In genomic region chr1:67735806-67736627, GRCh38 we compare ENCODE assay signal across 8 cellular contexts. TPM values are rescaled to one million over a fixed set of nuclear protein-coding genes. Genes with fewer than 3 reads are reported as not detected.
DNase-seq lines count a peak whose midpoint lies in the region; ATAC-seq and TF ChIP-seq lines count a peak whose summit lies in the region.

No MANE protein-coding gene starts in this region.

- H3K9me3 Mint-ChIP-seq in T-cell (no peaks in the 10 kb centered on the region), MCF 10A (ENCODE audit: unreplicated experiment) (no peaks in the 10 kb centered on the region)

- H3K36me3 Mint-ChIP-seq in T-cell (no peaks in the 10 kb centered on the region), MCF 10A (ENCODE audit: insufficient read depth, unreplicated experiment) (no peaks in the 10 kb centered on the region)

- peaks cover 12 to 26% (median 25%) of the 10 kb centered on the region in 3 donors for H3K4me1 Mint-ChIP-seq in T-cell
- H3K4me1 Mint-ChIP-seq in MCF 10A (ENCODE audit: insufficient read depth, unreplicated experiment): peaks cover 34% of the 10 kb centered on the region

- H3K4me3 ChIP-seq in H7 (ENCODE audit: insufficient read depth, low read depth, low read length): no peak overlapping the region

- ATAC-seq in GM21515 (IDR thresholded peaks at IDR 0.05; ENCODE audit: unreplicated experiment): peak; percentile 98
- peak; percentile 90 to 98 (median 96) for ATAC-seq in T-cell (replicated peaks in 1 of 4)

- H3K4me3 Mint-ChIP-seq in T-cell (peak overlapping the region; percentile 49 to 73 (median 50)), MCF 10A (ENCODE audit: unreplicated experiment) (peak overlapping the region; percentile 64)

- POLR2A ChIA-PET in T-cell (lab: Charles Lee): no interaction called here
- POLR2A ChIA-PET in MCF 10A (lab: Yijun Ruan, JAX): interaction anchor here (0.7 to 7.0 kb wide), 10 partner anchors 9 to 306 kb away, joined by 3 to 65 read pairs (median 4); partner anchors contain the start of genes GADD45A and SERBP1

- CTCF ChIA-PET in T-cell (lab: Charles Lee): no interaction called here
- CTCF ChIA-PET in MCF 10A (lab: Yijun Ruan, JAX): interaction anchor here (0.7 to 3.0 kb wide), 2 partner anchors 13 to 24 kb away, joined by 3 to 12 read pairs; no protein-coding TSS in a partner anchor

- no peaks in the 10 kb centered on the region for H3K27me3 Mint-ChIP-seq in T-cell
- H3K27me3 Mint-ChIP-seq in MCF 10A (ENCODE audit: insufficient read depth, unreplicated experiment): no peaks in the 10 kb centered on the region

- intact Hi-C loops in MCF 10A (cut with micrococcal nuclease): loop anchor here (1.0 kb wide), 1 partner anchor 13 kb away; no protein-coding TSS in a partner anchor

- no peak for TF ChIP-seq CTCF in MCF 10A (IDR thresholded peaks at IDR 0.05; ENCODE audit: unreplicated experiment)

- H3K36me3 ChIP-seq in H7 (replicated peaks; ENCODE audit: control insufficient read depth, insufficient read depth, low read length): no peaks in the 10 kb centered on the region

- peak; percentile 96 for DNase-seq in EL
- peak; percentile 98 for DNase-seq in HT1080 (ENCODE audit: low read depth)
- DNase-seq in T-cell: peak in 31 of 34 experiments; percentile 4 to 53 (median 18)
- peak; percentile 98 for DNase-seq in MCF 10A (ENCODE audit: unreplicated experiment)
- DNase-seq in left kidney (ENCODE audit: low read depth, low spot score): peak; percentile 70
- DNase-seq in stimulated activated CD4-positive, alpha-beta T cell treated with anti-CD3 and anti-CD28 coated beads, Interleukin-2, amount 100 ng/mL, for 48 hours: peak; percentile 14 to 21
- DNase-seq in H7: no peak

- no peaks in the 10 kb centered on the region for H3K27me3 ChIP-seq in H7 (ENCODE audit: control insufficient read depth, insufficient read depth, low read length)

- BruUV-seq in MCF 10A (replicated peaks; lab: Mats Ljungman, UMichigan): no TSS peak

- H3K27ac Mint-ChIP-seq in T-cell: peak overlapping the region; percentile 81 to 96
- H3K27ac Mint-ChIP-seq in MCF 10A (ENCODE audit: low read depth, unreplicated experiment): peak overlapping the region; percentile 96

RNA-seq across cellular contexts. Expression of gene GADD45A, which starts 51.0 kb away (rescaled TPM):
- 62.6 and 73.3 TPM in 2 replicates for total RNA-seq in HT1080 (2014; rRNA removed; shearing (Covaris generic))
- 128 and 147 TPM in 2 replicates for polyA plus RNA-seq in HT1080 (2015; cell fraction: cytosol; rRNA removed)
- 180 and 189 TPM in 2 replicates for polyA plus RNA-seq in HT1080 (2015; cell fraction: nucleus; rRNA removed)
- total RNA-seq in T-cell (10 to 100 TPM; 16.0 to 85.8 (median 21.9) TPM), MCF 10A (2022) (183 and 225 TPM in 2 replicates)
- 18.3 TPM in 2 replicates for total RNA-seq in H7 (2014; rRNA removed; shearing (Covaris generic))
